ENCODE assay signal across 14 cellular contexts in the genomic region with DNA sequence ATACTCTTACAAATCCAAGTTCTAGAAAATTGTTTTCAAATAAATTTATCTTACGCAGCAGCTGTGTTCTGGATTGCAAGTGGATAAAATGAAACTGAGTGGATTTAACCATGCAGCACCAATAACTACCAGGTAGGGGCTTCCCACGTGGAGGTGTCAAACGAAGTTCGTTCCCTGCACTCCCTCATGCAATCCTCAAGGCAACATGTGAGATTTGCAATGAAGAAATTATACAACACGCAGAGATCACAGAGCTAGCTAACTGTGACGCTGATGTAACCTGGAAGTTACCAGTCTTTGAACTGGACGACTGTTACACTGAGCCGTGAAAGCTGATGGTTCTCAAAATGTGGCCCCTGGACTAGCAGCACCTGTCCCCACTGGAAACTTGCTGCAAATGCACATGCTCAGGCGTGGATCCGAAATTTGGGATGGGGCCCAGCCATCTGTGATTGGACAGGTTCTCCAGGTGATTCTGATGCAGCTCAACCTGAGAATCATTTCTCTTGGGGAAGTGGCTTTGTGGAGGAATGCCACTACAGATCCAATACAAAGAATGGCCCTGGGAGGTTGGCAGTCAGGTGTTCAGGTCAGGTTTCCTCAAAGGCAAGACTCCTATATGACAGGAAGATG. TPM values are rescaled to one million over a fixed set of nuclear protein-coding genes. Genes with fewer than 3 reads are reported as not detected.
DNase-seq lines count a peak whose midpoint lies in the region; ATAC-seq, FAIRE-seq and TF ChIP-seq lines count a peak whose summit lies in the region.
"Had no signal": no experiment of that assay in that cellular context is flagged by ENCODE, and none has a peak within 500 bp of the region (broad histone marks: within the 10 kb centered on the region; RNA-seq: fewer than 3 reads in every experiment).

No MANE protein-coding gene starts in this region.

- H3K4me3 ChIP-seq in right lobe of liver (no peak overlapping the region), HepG2 (replicated peaks in 1 of 3; ENCODE audit: insufficient read depth in 1 of 3, low read depth in 2 of 3, low read length in 3 of 3) (no peak overlapping the region), OCI-LY1 (ENCODE audit: low read depth, low read length, poor library complexity, severe bottlenecking) (no peak overlapping the region), thymus (ENCODE audit: low read length) (no peak overlapping the region)
- H3K4me3 ChIP-seq: cardiac muscle cell had no signal

- H3K27me3 ChIP-seq in right lobe of liver (no peaks in the 10 kb centered on the region), HepG2 (ENCODE audit: control insufficient read depth in 1 of 2, insufficient read depth in 2 of 2, low read length in 2 of 2) (peaks cover 1 to 2% of the 10 kb centered on the region in 2 experiments; a peak in 1 of 5 replicates), OCI-LY1 (ENCODE audit: insufficient read depth, low read length) (no peaks in the 10 kb centered on the region), thymus (ENCODE audit: control insufficient read depth, insufficient read depth) (no peaks in the 10 kb centered on the region)
- H3K27me3 ChIP-seq: cardiac muscle cell had no signal

- POLR2A ChIA-PET in HepG2 (lab: Yijun Ruan, JAX), result no interaction called here

- FAIRE-seq in HepG2 (lab: Jason Lieb, UNC), result no peak
- FAIRE-seq: kidney had no signal

- H3K9me3 ChIP-seq in right lobe of liver (no peaks in the 10 kb centered on the region), HepG2 (ENCODE audit: low read length) (no peaks in the 10 kb centered on the region), OCI-LY1 (ENCODE audit: low read length) (peaks cover 4% of the 10 kb centered on the region; the same call in 1 of the 2 replicates), thymus (ENCODE audit: control insufficient read depth) (no peaks in the 10 kb centered on the region)

- no peaks in the 10 kb centered on the region for H3F3A ChIP-seq in OCI-LY1 (ENCODE audit: insufficient read depth, low read length)

- no peaks in the 10 kb centered on the region for H3K9me2 ChIP-seq in OCI-LY1 (ENCODE audit: low read depth, low read length)

- no peak for TF ChIP-seq RAD21 in HepG2 (CRISPR knock-in tag; IDR thresholded peaks at IDR 0.05)

- DNase-seq in right lobe of liver (peak in 2 of 3 donors; percentile 11 to 35), HepG2 (ENCODE audit: low spot score) (no peak), mesenteric fat pad (ENCODE audit: low spot score) (peak; percentile 83), G401 (ENCODE audit: low spot score) (no peak), posterior cingulate gyrus (no peak)
- no peak for DNase-seq in stimulated activated naive CD4-positive, alpha-beta T cell (lab: John Stamatoyannopoulos, UW)
- DNase-seq: Kasumi-1, midbrain, NCI-H146, NCI-H524 had no signal

- no peak overlapping the region for H3K27ac ChIP-seq in right lobe of liver
- H3K27ac ChIP-seq in HepG2 (ENCODE audit: extremely low read length, insufficient read depth, low read length), result no peak overlapping the region
- H3K27ac ChIP-seq in OCI-LY1 (ENCODE audit: low read depth, low read length, poor library complexity, severe bottlenecking), result peak overlapping the region; percentile 83
- H3K27ac ChIP-seq in thymus (ENCODE audit: low read depth), result peak overlapping the region; percentile 92
- H3K27ac ChIP-seq: cardiac muscle cell had no signal

- H3K9ac ChIP-seq in HepG2 (ENCODE audit: insufficient read depth, low read depth, low read length) (no peak overlapping the region), OCI-LY1 (ENCODE audit: low read length) (no peak overlapping the region; the same call in 1 of the 2 replicates)

- H3K4me1 ChIP-seq in right lobe of liver, result peaks cover 0 to 28% (median 13%) of the 10 kb centered on the region in 4 donors
- H3K4me1 ChIP-seq in HepG2 (ENCODE audit: insufficient read depth, low read length), result no peaks in the 10 kb centered on the region
- H3K4me1 ChIP-seq in OCI-LY1 (ENCODE audit: insufficient read depth, low read length, severe bottlenecking), result peaks cover 54% of the 10 kb centered on the region
- peaks cover 44% of the 10 kb centered on the region for H3K4me1 ChIP-seq in thymus (ENCODE audit: control insufficient read depth, insufficient read depth, low read length)

- H3K36me3 ChIP-seq in right lobe of liver, result no peaks in the 10 kb centered on the region
- H3K36me3 ChIP-seq in HepG2 (replicated peaks in 1 of 2; ENCODE audit: control insufficient read depth in 1 of 2, insufficient read depth in 2 of 2, low read length in 2 of 2), result no peaks in the 10 kb centered on the region
- H3K36me3 ChIP-seq in OCI-LY1 (ENCODE audit: insufficient read depth, low read length), result no peaks in the 10 kb centered on the region
- no peaks in the 10 kb centered on the region for H3K36me3 ChIP-seq in thymus (ENCODE audit: control insufficient read depth, insufficient read depth)
- H3K36me3 ChIP-seq: cardiac muscle cell had no signal

- in situ Hi-C loops in HepG2 (cut with HindIII; ENCODE audit: extremely low pct_ligation_motif_present, low pct_unique_long_range_greater_than_20kb) (no loop called here), G401 (cut with HindIII; ENCODE audit: low sequenced_read_pairs) (no loop called here)

- intact Hi-C loops in right lobe of liver (cut with DNase I), result no loop called here
- intact Hi-C loops in HepG2 (cut with micrococcal nuclease; ENCODE audit: unreplicated experiment), result no loop called here
- intact Hi-C loops in posterior cingulate gyrus (cut with DNase I), result no loop called here

- TF ChIP-seq EP300 in HepG2 (IDR thresholded peaks at IDR 0.05; ENCODE audit: low read depth in 2 of 2, low read length in 2 of 2) (no peak), HepG2 (CRISPR knock-in tag; IDR thresholded peaks at IDR 0.05; ENCODE audit: borderline replicate concordance) (no peak)

- no TSS peak for BruUV-seq in HepG2 (replicated peaks; lab: Mats Ljungman, UMichigan)

- ATAC-seq in right lobe of liver (no peak), HepG2 (no peak)

- TF ChIP-seq POLR2A in right lobe of liver (IDR thresholded peaks at IDR 0.05) (no peak), HepG2 (IDR thresholded peaks at IDR 0.05; ENCODE audit: insufficient read depth in 1 of 2, low read depth in 2 of 2, low read length in 2 of 2) (no peak)

- H3K79me2 ChIP-seq in HepG2 (ENCODE audit: insufficient read depth, low read length), result no peaks in the 10 kb centered on the region
- H3K79me2 ChIP-seq in OCI-LY1 (ENCODE audit: insufficient read depth, low read length), result no peaks in the 10 kb centered on the region

- H2AFZ ChIP-seq in HepG2 (ENCODE audit: low read length) (no peak overlapping the region), OCI-LY1 (ENCODE audit: low read length) (no peak overlapping the region)

- CTCF ChIA-PET in HepG2 (lab: Yijun Ruan, JAX; ENCODE audit: low intra/inter-chr PET ratio, low total read pairs), result no interaction called here

- WGBS in right lobe of liver (ENCODE audit: insufficient coverage, low coverage, low lambda C conversion rate, missing lambda C conversion rate), result 71% methylated on average over 6 of the region's 10 CpGs
- WGBS in HepG2 (ENCODE audit: low lambda C conversion rate), result 55% methylated on average over 9 of the region's 10 CpGs
- 90% methylated on average over 10 of the region's 10 CpGs for WGBS in thymus

- no peak overlapping the region for H3K4me2 ChIP-seq in HepG2 (ENCODE audit: low read depth, low read length)
- H3K4me2 ChIP-seq in OCI-LY1 (ENCODE audit: low read length), result peak overlapping the region; percentile 76

- H4K20me1 ChIP-seq in HepG2 (ENCODE audit: insufficient read depth, low read length) (no peaks in the 10 kb centered on the region), OCI-LY1 (ENCODE audit: insufficient read depth, low read length) (no peaks in the 10 kb centered on the region)

- no peak for TF ChIP-seq CTCF in right lobe of liver (IDR thresholded peaks at IDR 0.05)
- no peak for TF ChIP-seq CTCF in HepG2 (CRISPR knock-in tag; IDR thresholded peaks at IDR 0.05)
- no peak for TF ChIP-seq CTCF in OCI-LY1 (IDR thresholded peaks at IDR 0.05; ENCODE audit: low read length)

RNA-seq across cellular contexts. Expression of a gene that starts 36.3 kb away (rescaled TPM):
- under 1 TPM in 5 of 6 experiments, not detected in 1; 0.18 to 0.55 (median 0.22) TPM for total RNA-seq in right lobe of liver
- not detected in 2 replicates for total RNA-seq in HepG2 (2016; rRNA removed; fragmentation: Illumina TruSeq; extraction: Trizol)
- total RNA-seq in HepG2 (2016; cell fraction: cytosol; rRNA removed; fragmentation: Illumina TruSeq; extraction: Trizol; ENCODE audit: low read depth), result not detected in 2 replicates
- not detected in 2 replicates for total RNA-seq in HepG2 (2016; cell fraction: insoluble cytoplasmic fraction; rRNA removed; fragmentation: Illumina TruSeq; extraction: Trizol)
- not detected in 2 replicates for total RNA-seq in HepG2 (2016; cell fraction: membrane; rRNA removed; fragmentation: Illumina TruSeq; extraction: Trizol)
- not detected in 2 replicates for total RNA-seq in HepG2 (2016; cell fraction: nucleus; rRNA removed; fragmentation: Illumina TruSeq; extraction: Trizol)
- polyA plus RNA-seq in HepG2 (2011; rRNA removed), result not detected in 2 replicates
- not detected in 2 replicates for polyA plus RNA-seq in HepG2 (2011; cell fraction: cytosol; rRNA removed)
- polyA plus RNA-seq in HepG2 (2011; cell fraction: nucleus; rRNA removed), result not detected in 2 replicates
- polyA plus RNA-seq in HepG2 (2012), result not detected in 2 replicates
- polyA plus RNA-seq in HepG2 (2016; cell fraction: cytosol; fragmentation: Illumina TruSeq; extraction: Trizol; ENCODE audit: low read depth), result not detected in 2 replicates
- not detected in 2 replicates for polyA plus RNA-seq in HepG2 (2016; cell fraction: insoluble cytoplasmic fraction; fragmentation: Illumina TruSeq; extraction: Trizol; ENCODE audit: low read depth)
- polyA plus RNA-seq in HepG2 (2016; cell fraction: membrane; fragmentation: Illumina TruSeq; extraction: Trizol; ENCODE audit: low read depth), result not detected in 2 replicates
- not detected in 2 replicates for polyA plus RNA-seq in HepG2 (2016; cell fraction: nucleus; fragmentation: Illumina TruSeq; extraction: Trizol; ENCODE audit: insufficient read depth, low read depth)
- not detected in 2 replicates for polyA minus RNA-seq in HepG2 (2011; rRNA and poly(A)+ RNA removed; ENCODE audit: low replicate concordance)
- polyA minus RNA-seq in HepG2 (2011; cell fraction: cytosol; rRNA and poly(A)+ RNA removed), result not detected in 2 replicates
- not detected in 2 replicates for polyA minus RNA-seq in HepG2 (2011; cell fraction: nucleus; rRNA and poly(A)+ RNA removed)
- 0.22 TPM for total RNA-seq in mesenteric fat pad
- 2.4 TPM for polyA plus RNA-seq in thymus
- total RNA-seq in G401 (2014; rRNA removed; shearing (Covaris generic)), result 0.41 TPM in 1 of 2 replicates, not detected in the other

RNA-seq across cellular contexts. Expression of a gene that starts 54.0 kb away (rescaled TPM):
- 10 to 100 TPM in 1 of 6 experiments, 1 to 10 TPM in 5; 2.5 to 10.8 (median 6.2) TPM for total RNA-seq in right lobe of liver
- 0.17 and 0.40 TPM in 2 replicates for total RNA-seq in HepG2 (2016; rRNA removed; fragmentation: Illumina TruSeq; extraction: Trizol)
- 0.18 TPM in 1 of 2 replicates, not detected in the other for total RNA-seq in HepG2 (2016; cell fraction: cytosol; rRNA removed; fragmentation: Illumina TruSeq; extraction: Trizol; ENCODE audit: low read depth)
- 0.10 and 0.28 TPM in 2 replicates for total RNA-seq in HepG2 (2016; cell fraction: insoluble cytoplasmic fraction; rRNA removed; fragmentation: Illumina TruSeq; extraction: Trizol)
- total RNA-seq in HepG2 (2016; cell fraction: membrane; rRNA removed; fragmentation: Illumina TruSeq; extraction: Trizol), result 0.31 and 0.48 TPM in 2 replicates
- total RNA-seq in HepG2 (2016; cell fraction: nucleus; rRNA removed; fragmentation: Illumina TruSeq; extraction: Trizol), result 0.31 and 0.34 TPM in 2 replicates
- polyA plus RNA-seq in HepG2 (2011; rRNA removed), result 0.14 and 0.22 TPM in 2 replicates
- polyA plus RNA-seq in HepG2 (2011; cell fraction: cytosol; rRNA removed), result 0.12 and 0.14 TPM in 2 replicates
- polyA plus RNA-seq in HepG2 (2011; cell fraction: nucleus; rRNA removed), result 0.19 and 0.29 TPM in 2 replicates
- polyA plus RNA-seq in HepG2 (2012), result 0.13 and 0.28 TPM in 2 replicates
- 0.18 and 0.58 TPM in 2 replicates for polyA plus RNA-seq in HepG2 (2016; cell fraction: cytosol; fragmentation: Illumina TruSeq; extraction: Trizol; ENCODE audit: low read depth)
- polyA plus RNA-seq in HepG2 (2016; cell fraction: insoluble cytoplasmic fraction; fragmentation: Illumina TruSeq; extraction: Trizol; ENCODE audit: low read depth), result 0.12 and 0.25 TPM in 2 replicates
- 0.35 and 0.40 TPM in 2 replicates for polyA plus RNA-seq in HepG2 (2016; cell fraction: membrane; fragmentation: Illumina TruSeq; extraction: Trizol; ENCODE audit: low read depth)
- polyA plus RNA-seq in HepG2 (2016; cell fraction: nucleus; fragmentation: Illumina TruSeq; extraction: Trizol; ENCODE audit: insufficient read depth, low read depth), result 0.37 and 0.70 TPM in 2 replicates
- 0.80 and 7.9 TPM in 2 replicates for polyA minus RNA-seq in HepG2 (2011; rRNA and poly(A)+ RNA removed; ENCODE audit: low replicate concordance)
- 0.49 TPM in 1 of 2 replicates, not detected in the other for polyA minus RNA-seq in HepG2 (2011; cell fraction: cytosol; rRNA and poly(A)+ RNA removed)
- polyA minus RNA-seq in HepG2 (2011; cell fraction: nucleus; rRNA and poly(A)+ RNA removed), result 0.12 and 0.39 TPM in 2 replicates
- 7.0 TPM for total RNA-seq in mesenteric fat pad
- 9.2 TPM for polyA plus RNA-seq in thymus
- total RNA-seq in G401 (2014; rRNA removed; shearing (Covaris generic)), result 0.37 and 0.86 TPM in 2 replicates

RNA-seq across cellular contexts. Expression of a gene that starts 56.0 kb away (rescaled TPM):
- total RNA-seq in right lobe of liver, result under 1 TPM; 0.12 to 0.50 (median 0.15) TPM
- total RNA-seq in HepG2 (2016; rRNA removed; fragmentation: Illumina TruSeq; extraction: Trizol), result not detected in 2 replicates
- not detected in 2 replicates for total RNA-seq in HepG2 (2016; cell fraction: cytosol; rRNA removed; fragmentation: Illumina TruSeq; extraction: Trizol; ENCODE audit: low read depth)
- total RNA-seq in HepG2 (2016; cell fraction: insoluble cytoplasmic fraction; rRNA removed; fragmentation: Illumina TruSeq; extraction: Trizol), result not detected in 2 replicates
- not detected in 2 replicates for total RNA-seq in HepG2 (2016; cell fraction: membrane; rRNA removed; fragmentation: Illumina TruSeq; extraction: Trizol)
- not detected in 2 replicates for total RNA-seq in HepG2 (2016; cell fraction: nucleus; rRNA removed; fragmentation: Illumina TruSeq; extraction: Trizol)
- 0.03 TPM in 1 of 2 replicates, not detected in the other for polyA plus RNA-seq in HepG2 (2011; rRNA removed)
- polyA plus RNA-seq in HepG2 (2011; cell fraction: cytosol; rRNA removed), result not detected in 2 replicates
- 0.14 TPM in 1 of 2 replicates, not detected in the other for polyA plus RNA-seq in HepG2 (2011; cell fraction: nucleus; rRNA removed)
- polyA plus RNA-seq in HepG2 (2012), result not detected in 2 replicates
- polyA plus RNA-seq in HepG2 (2016; cell fraction: cytosol; fragmentation: Illumina TruSeq; extraction: Trizol; ENCODE audit: low read depth), result not detected in 2 replicates
- polyA plus RNA-seq in HepG2 (2016; cell fraction: insoluble cytoplasmic fraction; fragmentation: Illumina TruSeq; extraction: Trizol; ENCODE audit: low read depth), result not detected in 2 replicates
- not detected in 2 replicates for polyA plus RNA-seq in HepG2 (2016; cell fraction: membrane; fragmentation: Illumina TruSeq; extraction: Trizol; ENCODE audit: low read depth)
- not detected in 2 replicates for polyA plus RNA-seq in HepG2 (2016; cell fraction: nucleus; fragmentation: Illumina TruSeq; extraction: Trizol; ENCODE audit: insufficient read depth, low read depth)
- polyA minus RNA-seq in HepG2 (2011; rRNA and poly(A)+ RNA removed; ENCODE audit: low replicate concordance), result 0.05 and 0.24 TPM in 2 replicates
- polyA minus RNA-seq in HepG2 (2011; cell fraction: cytosol; rRNA and poly(A)+ RNA removed), result not detected in 2 replicates
- polyA minus RNA-seq in HepG2 (2011; cell fraction: nucleus; rRNA and poly(A)+ RNA removed), result not detected in 2 replicates
- 0.32 TPM for total RNA-seq in mesenteric fat pad
- polyA plus RNA-seq in thymus, result 14.9 TPM
- total RNA-seq in G401 (2014; rRNA removed; shearing (Covaris generic)), result not detected in 2 replicates
- total RNA-seq: cardiac muscle cell had no signal
- polyA plus RNA-seq: cardiac muscle cell had no signal

Comparison
In these comparisons a context has a peak if more than half of its experiments do, and no peak if none do; other contexts are left out.
1. DNase-seq: peak in right lobe of liver (2 of 3) and mesenteric fat pad (single experiment); none in HepG2 (single experiment), G401 (single experiment), posterior cingulate gyrus (0 of 10) and stimulated activated naive CD4-positive, alpha-beta T cell (0 of 6).
2. H3K27ac ChIP-seq: peak in OCI-LY1 (single experiment) and thymus (single experiment); none in right lobe of liver (0 of 3) and HepG2 (single experiment).